Comparison of ENCODE assay signal across 21 cellular contexts in the genomic region with DNA sequence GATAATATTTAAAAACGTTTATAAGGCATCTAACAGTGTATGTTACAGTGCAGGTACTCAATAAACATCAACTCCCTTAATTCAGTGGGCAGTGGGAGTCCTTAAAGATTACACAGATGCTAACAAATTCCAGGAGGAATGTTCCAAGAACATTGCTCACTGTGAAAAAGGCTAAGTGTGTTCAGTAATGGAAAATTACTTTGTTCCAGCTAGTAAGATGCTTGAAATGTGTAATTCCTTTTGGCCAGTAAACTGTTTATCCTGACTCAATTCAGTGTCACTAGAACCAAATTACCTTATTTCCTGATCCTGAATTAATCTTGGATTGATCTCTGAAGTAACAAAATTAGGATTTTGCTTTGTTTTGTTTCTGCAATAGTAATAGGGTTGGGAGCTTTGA. TPM values are rescaled to one million over a fixed set of nuclear protein-coding genes. Genes with fewer than 3 reads are reported as not detected.
"Had no signal": no experiment of that assay in that cellular context is flagged by ENCODE, and none has a peak within 500 bp of the region (broad histone marks: within the 10 kb centered on the region; RNA-seq: fewer than 3 reads in every experiment).

No MANE protein-coding gene starts in this region.

- DNase-seq: activated CD4-positive, alpha-beta T cell treated with anti-CD3 and anti-CD28 coated beads, Interleukin-2, amount 10 ng/mL, durations not matched to agents 7 days and 5 days; activated CD4-positive, CD25-positive, alpha-beta regulatory T cell treated with anti-CD3 and anti-CD28 coated beads, Interleukin-2, amount 50 U/mL, for 72 hours; activated CD8-positive, alpha-beta memory T cell treated with anti-CD3 and anti-CD28 coated beads, Interleukin-2, amount 10 ng/mL, durations not matched to agents 7 days and 5 days; activated CD8-positive, alpha-beta T cell treated with anti-CD3 and anti-CD28 coated beads for 36 hours; activated gamma-delta T cell; activated naive CD4-positive, alpha-beta T cell treated with anti-CD3 and anti-CD28 coated beads, Interleukin-2, amount 50 U/mL, for 16 hours; activated T-cell treated with anti-CD3 and anti-CD28 coated beads for 4 hours; anterior cingulate cortex; brain microvascular endothelial cell; effector CD8-positive, alpha-beta T cell; glutamatergic neuron; hippocampal formation; left ventricle myocardium superior; mammary epithelial cell; ovary; tibial artery; WERI-Rb-1 had no signal

- H3K4me3 ChIP-seq: ovary, prostate gland, tibial artery had no signal

- H3K36me3 ChIP-seq: brain microvascular endothelial cell, neutrophil, ovary, prostate gland, tibial artery, WERI-Rb-1 had no signal

- H3K27ac ChIP-seq: brain microvascular endothelial cell, neutrophil, ovary, prostate gland, tibial artery, WERI-Rb-1 had no signal

- H3K27me3 ChIP-seq: brain microvascular endothelial cell, neutrophil, ovary, tibial artery had no signal

- H3K9me3 ChIP-seq: neutrophil, ovary, prostate gland, tibial artery had no signal

- H3K4me1 ChIP-seq: prostate gland had no signal

- ATAC-seq: activated CD8-positive, alpha-beta memory T cell treated with anti-CD3 and anti-CD28 coated beads, Interleukin-2, amount 10 ng/mL, durations not matched to agents 7 days and 5 days; activated CD8-positive, alpha-beta T cell treated with anti-CD3 and anti-CD28 coated beads for 36 hours; esophagus mucosa; left ventricle myocardium superior had no signal

RNA-seq across cellular contexts. Expression of a gene that starts 54.2 kb away (rescaled TPM):
- total RNA-seq: activated CD4-positive, alpha-beta T cell treated with anti-CD3 and anti-CD28 coated beads, Interleukin-2, amount 10 ng/mL, durations not matched to agents 7 days and 5 days; activated CD8-positive, alpha-beta memory T cell treated with anti-CD3 and anti-CD28 coated beads, Interleukin-2, amount 10 ng/mL, durations not matched to agents 7 days and 5 days; activated CD8-positive, alpha-beta T cell treated with anti-CD3 and anti-CD28 coated beads for 36 hours; activated T-helper 1 cell treated with anti-CD3 and anti-CD28 coated beads, Interleukin-12 subunit alpha, Interleukin-12 subunit beta, Interleukin-2, Interleukin-4 antibody, amounts not matched to agents 30 ng/mL and 10 ng/mL and 1 ng/mL, durations not matched to agents 14 hours and 24 hours and 36 hours had no signal
